33 cellular contexts compared by ENCODE assay signal in genomic region chr10:130016095-130016494, GRCh38. TPM values are rescaled to one million over a fixed set of nuclear protein-coding genes. Genes with fewer than 3 reads are reported as not detected.
"Had no signal": no experiment of that assay in that cellular context is flagged by ENCODE, and none has a peak within 500 bp of the region (broad histone marks: within the 10 kb centered on the region; RNA-seq: fewer than 3 reads in every experiment).

No MANE protein-coding gene starts in this region.

- DNase-seq: activated effector memory CD4-positive, alpha-beta T cell treated with anti-CD3 and anti-CD28 coated beads, Interleukin-2, amount 50 U/mL, for 16 hours; activated effector memory CD4-positive, alpha-beta T cell treated with Interleukin-2 at 50 U/mL for 16 hours; activated gamma-delta T cell; activated gamma-delta T cell treated with Interleukin-2 at 50 U/mL for 16 hours; activated naive CD4-positive, alpha-beta T cell; activated naive CD4-positive, alpha-beta T cell treated with anti-CD3 and anti-CD28 coated beads for 36 hours; activated naive CD4-positive, alpha-beta T cell treated with anti-CD3 and anti-CD28 coated beads, Interleukin-2, amount 10 ng/mL, durations not matched to agents 7 days and 5 days; activated naive CD4-positive, alpha-beta T cell treated with anti-CD3 and anti-CD28 coated beads, Interleukin-2, amount 50 U/mL, for 16 hours; activated naive CD4-positive, alpha-beta T cell treated with Interleukin-2 at 50 U/mL for 16 hours; activated naive CD8-positive, alpha-beta T cell treated with anti-CD3 and anti-CD28 coated beads for 36 hours; activated naive CD8-positive, alpha-beta T cell treated with anti-CD3 and anti-CD28 coated beads, Interleukin-2, amount 10 ng/mL, durations not matched to agents 7 days and 5 days; activated naive CD8-positive, alpha-beta T cell treated with anti-CD3 and anti-CD28 coated beads, Interleukin-2, amount 50 U/mL, for 24 hours; activated T-cell treated with anti-CD3 and anti-CD28 coated beads, Interleukin-2, amount 50 U/mL, for 24 hours; activated T-cell treated with anti-CD3 and anti-CD28 coated beads, Interleukin-2, amount 50 U/mL, for 4 hours; activated T-cell treated with anti-CD3 and anti-CD28 coated beads, Interleukin-2, amount 50 U/mL, for 72 hours; adrenal gland; amniotic stem cell; amygdala; anterior cingulate cortex; aorta; body of pancreas; brain microvascular endothelial cell; caudate nucleus; central memory CD4-positive, alpha-beta T cell; cerebellar nuclear complex had no signal

- H3K4me3 ChIP-seq: adrenal gland, ascending aorta, body of pancreas, breast epithelium, cardiac muscle cell had no signal

- H3K4me1 ChIP-seq: adrenal gland, ascending aorta, body of pancreas, breast epithelium had no signal

- ATAC-seq: activated naive CD4-positive, alpha-beta T cell treated with anti-CD3 and anti-CD28 coated beads, Interleukin-2, amount 50 U/mL, for 72 hours; activated naive CD8-positive, alpha-beta T cell treated with anti-CD3 and anti-CD28 coated beads, Interleukin-2, amount 50 U/mL, for 24 hours; activated T-cell treated with anti-CD3 and anti-CD28 coated beads, Interleukin-2, amount 50 U/mL, for 4 hours; activated T-cell treated with anti-CD3 and anti-CD28 coated beads, Interleukin-2, amount 50 U/mL, for 72 hours; activated T-helper 17 cell treated with anti-CD3 and anti-CD28 coated beads, Interleukin-2, amount 50 U/mL, for 72 hours; body of pancreas had no signal

- H3K36me3 ChIP-seq: adrenal gland, ascending aorta, brain microvascular endothelial cell, breast epithelium, cardiac muscle cell had no signal

- H3K27ac ChIP-seq: adrenal gland, ascending aorta, body of pancreas, brain microvascular endothelial cell, breast epithelium, cardiac muscle cell had no signal

- H3K9me3 ChIP-seq: adrenal gland, ascending aorta, body of pancreas, breast epithelium had no signal

- H3K27me3 ChIP-seq: ascending aorta, body of pancreas, brain microvascular endothelial cell, cardiac muscle cell had no signal

RNA-seq across cellular contexts. Expression of gene EBF3, which starts 52.0 kb away (rescaled TPM):
- total RNA-seq: activated naive CD4-positive, alpha-beta T cell treated with anti-CD3 and anti-CD28 coated beads for 36 hours; activated naive CD4-positive, alpha-beta T cell treated with anti-CD3 and anti-CD28 coated beads, Interleukin-2, amount 50 U/mL, for 72 hours; activated naive CD8-positive, alpha-beta T cell treated with anti-CD3 and anti-CD28 coated beads for 36 hours; activated naive CD8-positive, alpha-beta T cell treated with anti-CD3 and anti-CD28 coated beads, Interleukin-2, amount 10 ng/mL, durations not matched to agents 7 days and 5 days; activated T-cell treated with anti-CD3 and anti-CD28 coated beads, Interleukin-2, amount 50 U/mL, for 4 hours; activated T-cell treated with anti-CD3 and anti-CD28 coated beads, Interleukin-2, amount 50 U/mL, for 72 hours; activated T-helper 1 cell treated with anti-CD3 and anti-CD28 coated beads, Interleukin-12 subunit alpha, Interleukin-12 subunit beta, Interleukin-2, Interleukin-4 antibody, amounts not matched to agents 30 ng/mL and 10 ng/mL and 1 ng/mL, durations not matched to agents 14 hours and 24 hours and 36 hours; activated T-helper 17 cell treated with anti-CD3 and anti-CD28 coated beads, Interleukin-2, amount 50 U/mL, for 72 hours; activated T-helper 2 cell treated with anti-CD3 and anti-CD28 coated beads, Interferon-gamma antibody, Interleukin-2, Interleukin-4, amounts not matched to agents 10 μg/mL and 5 μg/mL and 100 μg/mL, durations not matched to agents 14 hours and 24 hours and 36 hours; chondrocyte had no signal
